Comparison of ENCODE assay signal across 1 cellular context in genomic region chr6:30101939-30102700, GRCh38.
TF ChIP-seq lines count a peak whose summit lies in the region.

No MANE protein-coding gene starts in this region.

TF ChIP-seq in HepG2, 621 proteins besides CTCF, POLR2A, EP300 and RAD21 (continued from another document and continues in another):
- TF ChIP-seq GRHL1 (CRISPR knock-in tag; conservative IDR thresholded peaks at IDR 0.05) (no peak), KMT2B (CRISPR knock-in tag; IDR thresholded peaks at IDR 0.05) (peak; percentile 61), ARID5B (CRISPR knock-in tag; IDR thresholded peaks at IDR 0.05) (peak; percentile 68), SRY (CRISPR knock-in tag; IDR thresholded peaks at IDR 0.05) (peak; percentile 59; the same call in 1 of the 2 replicates), SOX5 (CRISPR knock-in tag; IDR thresholded peaks at IDR 0.05; ENCODE audit: borderline replicate concordance) (peak; percentile 62; the same call in 1 of the 2 replicates), ZNF576 (CRISPR knock-in tag; IDR thresholded peaks at IDR 0.05) (0 out of 2 replicates have a peak, but pooled peaks have one; percentile 29), FOXK1 (CRISPR knock-in tag; IDR thresholded peaks at IDR 0.05; ENCODE audit: borderline replicate concordance, low read depth) (peak; percentile 60; the same call in 1 of the 2 replicates), TEAD3 (CRISPR knock-in tag; optimal IDR thresholded peaks at IDR 0.05; ENCODE audit: borderline replicate concordance) (peak; percentile 83), CSRNP1 (CRISPR knock-in tag; IDR thresholded peaks at IDR 0.05) (peak; percentile 66; the same call in 1 of the 2 replicates), GMEB1 (CRISPR knock-in tag; IDR thresholded peaks at IDR 0.05; ENCODE audit: borderline replicate concordance) (peak; percentile 59; the same call in 1 of the 2 replicates), TSC22D2 (CRISPR knock-in tag; IDR thresholded peaks at IDR 0.05; ENCODE audit: borderline replicate concordance) (peak; percentile 22; the same call in 1 of the 2 replicates), KAT7 (CRISPR knock-in tag; IDR thresholded peaks at IDR 0.05; ENCODE audit: borderline replicate concordance) (peak; percentile 89; the same call in 1 of the 2 replicates), ZNF280B (CRISPR knock-in tag; IDR thresholded peaks at IDR 0.05; ENCODE audit: borderline replicate concordance) (peak; percentile 86; the same call in 1 of the 2 replicates), ZNF777 (CRISPR knock-in tag; IDR thresholded peaks at IDR 0.05) (peak; percentile 56; the same call in 1 of the 2 replicates), STAT5B (CRISPR knock-in tag; IDR thresholded peaks at IDR 0.05) (peak; percentile 68; the same call in 1 of the 2 replicates), KAT8 (CRISPR knock-in tag; IDR thresholded peaks at IDR 0.05) (peak; percentile 76), ZFP36L2 (CRISPR knock-in tag; IDR thresholded peaks at IDR 0.05) (no peak), FOSL1 (CRISPR knock-in tag; IDR thresholded peaks at IDR 0.05; ENCODE audit: borderline replicate concordance) (no peak), ZNF605 (CRISPR knock-in tag; IDR thresholded peaks at IDR 0.05) (peak; percentile 93), ZNF644 (CRISPR knock-in tag; IDR thresholded peaks at IDR 0.05; ENCODE audit: low read depth) (0 out of 2 replicates have a peak, but pooled peaks have one; percentile 6), ZFP41 (CRISPR knock-in tag; IDR thresholded peaks at IDR 0.05; ENCODE audit: borderline replicate concordance) (peak; percentile 59; the same call in 1 of the 2 replicates), ZSCAN30 (CRISPR knock-in tag; IDR thresholded peaks at IDR 0.05) (0 out of 2 replicates have a peak, but pooled peaks have one; percentile 71), E2F2 (CRISPR knock-in tag; IDR thresholded peaks at IDR 0.05; ENCODE audit: borderline replicate concordance) (no peak), ZNF550 (CRISPR knock-in tag; IDR thresholded peaks at IDR 0.05; ENCODE audit: borderline replicate concordance) (peak; percentile 35; the same call in 1 of the 2 replicates), ZNF768 (CRISPR knock-in tag; IDR thresholded peaks at IDR 0.05) (peak; percentile 83), ZBTB7A (CRISPR knock-in tag; IDR thresholded peaks at IDR 0.05) (no peak), ZNF207 (IDR thresholded peaks at IDR 0.05; ENCODE audit: borderline replicate concordance) (no peak), ISX (CRISPR knock-in tag; conservative IDR thresholded peaks at IDR 0.05) (no peak), ZNF546 (CRISPR knock-in tag; conservative IDR thresholded peaks at IDR 0.05) (peak; percentile 44; the same call in 1 of the 2 replicates), REL (CRISPR knock-in tag; conservative IDR thresholded peaks at IDR 0.05) (no peak; the same call in 1 of the 2 replicates), CENPT (CRISPR knock-in tag; IDR thresholded peaks at IDR 0.05; ENCODE audit: low read depth) (no peak; the same call in 1 of the 2 replicates)
- TF ChIP-seq, protein P1, sequence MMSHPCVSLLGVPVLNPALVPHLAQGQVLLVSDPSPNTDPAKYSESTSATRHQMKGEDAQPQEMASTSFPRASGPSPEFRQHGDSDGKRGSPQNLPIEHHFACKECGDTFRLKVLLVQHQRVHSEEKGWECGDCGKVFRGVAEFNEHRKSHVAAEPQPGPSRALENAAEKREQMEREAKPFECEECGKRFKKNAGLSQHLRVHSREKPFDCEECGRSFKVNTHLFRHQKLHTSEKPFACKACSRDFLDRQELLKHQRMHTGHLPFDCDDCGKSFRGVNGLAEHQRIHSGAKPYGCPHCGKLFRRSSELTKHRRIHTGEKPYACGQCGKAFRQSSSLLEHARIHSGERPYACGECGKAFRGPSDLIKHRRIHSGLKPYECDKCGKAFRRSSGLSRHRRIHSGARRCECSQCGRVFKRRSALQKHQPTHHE (CRISPR knock-in tag; IDR thresholded peaks at IDR 0.05; ENCODE audit: borderline replicate concordance), result peak; percentile 79; the same call in 1 of the 2 replicates
- TF ChIP-seq, protein P2, sequence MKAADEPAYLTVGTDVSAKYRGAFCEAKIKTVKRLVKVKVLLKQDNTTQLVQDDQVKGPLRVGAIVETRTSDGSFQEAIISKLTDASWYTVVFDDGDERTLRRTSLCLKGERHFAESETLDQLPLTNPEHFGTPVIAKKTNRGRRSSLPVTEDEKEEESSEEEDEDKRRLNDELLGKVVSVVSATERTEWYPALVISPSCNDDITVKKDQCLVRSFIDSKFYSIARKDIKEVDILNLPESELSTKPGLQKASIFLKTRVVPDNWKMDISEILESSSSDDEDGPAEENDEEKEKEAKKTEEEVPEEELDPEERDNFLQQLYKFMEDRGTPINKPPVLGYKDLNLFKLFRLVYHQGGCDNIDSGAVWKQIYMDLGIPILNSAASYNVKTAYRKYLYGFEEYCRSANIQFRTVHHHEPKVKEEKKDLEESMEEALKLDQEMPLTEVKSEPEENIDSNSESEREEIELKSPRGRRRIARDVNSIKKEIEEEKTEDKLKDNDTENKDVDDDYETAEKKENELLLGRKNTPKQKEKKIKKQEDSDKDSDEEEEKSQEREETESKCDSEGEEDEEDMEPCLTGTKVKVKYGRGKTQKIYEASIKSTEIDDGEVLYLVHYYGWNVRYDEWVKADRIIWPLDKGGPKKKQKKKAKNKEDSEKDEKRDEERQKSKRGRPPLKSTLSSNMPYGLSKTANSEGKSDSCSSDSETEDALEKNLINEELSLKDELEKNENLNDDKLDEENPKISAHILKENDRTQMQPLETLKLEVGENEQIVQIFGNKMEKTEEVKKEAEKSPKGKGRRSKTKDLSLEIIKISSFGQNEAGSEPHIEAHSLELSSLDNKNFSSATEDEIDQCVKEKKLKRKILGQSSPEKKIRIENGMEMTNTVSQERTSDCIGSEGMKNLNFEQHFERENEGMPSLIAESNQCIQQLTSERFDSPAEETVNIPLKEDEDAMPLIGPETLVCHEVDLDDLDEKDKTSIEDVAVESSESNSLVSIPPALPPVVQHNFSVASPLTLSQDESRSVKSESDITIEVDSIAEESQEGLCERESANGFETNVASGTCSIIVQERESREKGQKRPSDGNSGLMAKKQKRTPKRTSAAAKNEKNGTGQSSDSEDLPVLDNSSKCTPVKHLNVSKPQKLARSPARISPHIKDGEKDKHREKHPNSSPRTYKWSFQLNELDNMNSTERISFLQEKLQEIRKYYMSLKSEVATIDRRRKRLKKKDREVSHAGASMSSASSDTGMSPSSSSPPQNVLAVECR (CRISPR knock-in tag; IDR thresholded peaks at IDR 0.05; ENCODE audit: borderline replicate concordance), result peak; percentile 83; the same call in 1 of the 2 replicates
- TF ChIP-seq, protein P3, sequence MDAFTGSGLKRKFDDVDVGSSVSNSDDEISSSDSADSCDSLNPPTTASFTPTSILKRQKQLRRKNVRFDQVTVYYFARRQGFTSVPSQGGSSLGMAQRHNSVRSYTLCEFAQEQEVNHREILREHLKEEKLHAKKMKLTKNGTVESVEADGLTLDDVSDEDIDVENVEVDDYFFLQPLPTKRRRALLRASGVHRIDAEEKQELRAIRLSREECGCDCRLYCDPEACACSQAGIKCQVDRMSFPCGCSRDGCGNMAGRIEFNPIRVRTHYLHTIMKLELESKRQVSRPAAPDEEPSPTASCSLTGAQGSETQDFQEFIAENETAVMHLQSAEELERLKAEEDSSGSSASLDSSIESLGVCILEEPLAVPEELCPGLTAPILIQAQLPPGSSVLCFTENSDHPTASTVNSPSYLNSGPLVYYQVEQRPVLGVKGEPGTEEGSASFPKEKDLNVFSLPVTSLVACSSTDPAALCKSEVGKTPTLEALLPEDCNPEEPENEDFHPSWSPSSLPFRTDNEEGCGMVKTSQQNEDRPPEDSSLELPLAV (CRISPR knock-in tag; conservative IDR thresholded peaks at IDR 0.05; ENCODE audit: low read depth), result no peak
